Comparison of ENCODE assay signal across 9 cellular contexts in genomic region chr5:137754961-137755762, GRCh38. TPM values are rescaled to one million over a fixed set of nuclear protein-coding genes. Genes with fewer than 3 reads are reported as not detected.
A peak's percentile ranks its signal among the peaks of the same experiment; 100 is the strongest.
DNase-seq lines count a peak whose midpoint lies in the region; ATAC-seq, FAIRE-seq and TF ChIP-seq lines count a peak whose summit lies in the region.
"Had no signal": no experiment of that assay in that cellular context is flagged by ENCODE, and none has a peak within 500 bp of the region (broad histone marks: within the 10 kb centered on the region; RNA-seq: fewer than 3 reads in every experiment).

No MANE protein-coding gene starts in this region.

- POLR2A ChIA-PET in GM12878 (lab: Charles Lee) (interaction anchor here (0.6 to 2.4 kb wide), 3 partner anchors 132 to 279 kb away, joined by 5 to 11 read pairs (median 5); no protein-coding TSS in a partner anchor), HepG2 (lab: Yijun Ruan, JAX) (interaction anchor here (1.2 kb wide), 1 partner anchor 23 kb away, joined by 3 read pairs; no protein-coding TSS in a partner anchor)

- H3K9ac ChIP-seq in GM12878 (ENCODE audit: control insufficient read depth, insufficient read depth, low read length) (peak overlapping the region; percentile 98), HepG2 (ENCODE audit: insufficient read depth, low read depth, low read length) (peak overlapping the region; percentile 99)

- H3K9me3 ChIP-seq in GM12878 (replicated peaks; ENCODE audit: control insufficient read depth, insufficient read depth, low read length) (no peaks in the 10 kb centered on the region), HepG2 (ENCODE audit: low read length) (no peaks in the 10 kb centered on the region), tibial nerve (no peaks in the 10 kb centered on the region)

- TSS peak; percentile 89 for BruUV-seq in GM12878 (replicated peaks; lab: Mats Ljungman, UMichigan)
- TSS peak; percentile 78 for BruUV-seq in HepG2 (replicated peaks; lab: Mats Ljungman, UMichigan)

- H3K4me2 ChIP-seq in GM12878 (ENCODE audit: control insufficient read depth, insufficient read depth): peak overlapping the region; percentile 11
- H3K4me2 ChIP-seq in HepG2 (ENCODE audit: low read depth, low read length): peak overlapping the region; percentile 70

- no peaks in the 10 kb centered on the region; a peak in 1 of 4 replicates for H3K36me3 ChIP-seq in GM12878 (ENCODE audit: control insufficient read depth in 2 of 2, insufficient read depth in 2 of 2, low read length in 1 of 2)
- H3K36me3 ChIP-seq in HepG2 (replicated peaks in 1 of 2; ENCODE audit: control insufficient read depth in 1 of 2, insufficient read depth in 2 of 2, low read length in 2 of 2): no peaks in the 10 kb centered on the region
- peaks cover 0 to 3% (median 0%) of the 10 kb centered on the region in 3 donors for H3K36me3 ChIP-seq in tibial nerve

- H4K20me1 ChIP-seq in GM12878 (ENCODE audit: control insufficient read depth, insufficient read depth) (no peaks in the 10 kb centered on the region), HepG2 (ENCODE audit: insufficient read depth, low read length) (peaks cover 23% of the 10 kb centered on the region)

- peak; percentile 11 for ATAC-seq in HG03442 (IDR thresholded peaks at IDR 0.05; ENCODE audit: unreplicated experiment)
- ATAC-seq in GM12878: peak; percentile 44
- ATAC-seq in HepG2: no peak

- DNase-seq in NCI-H2227 treated with DMSO at 0.1 percent for 48 hours (lab: John Stamatoyannopoulos, UW): peak; percentile 63
- no peak for DNase-seq in NCI-H2227 (lab: John Stamatoyannopoulos, UW; ENCODE audit: unreplicated experiment)
- DNase-seq in GM12878 (ENCODE audit: low read depth, low spot score): no peak
- no peak for DNase-seq in HepG2 (ENCODE audit: low spot score)
- DNase-seq in tibial nerve (ENCODE audit: low spot score in 2 of 2): no peak
- DNase-seq in CD1c-positive myeloid dendritic cell (ENCODE audit: extremely low spot score): no peak
- DNase-seq in NK-92 (lab: John Stamatoyannopoulos, UW; ENCODE audit: unreplicated experiment): no peak

- peak overlapping the region; percentile 91 for H3K4me3 ChIP-seq in GM12878
- peak overlapping the region; percentile 81 to 100 (median 98); a peak in 5 of 6 replicates for H3K4me3 ChIP-seq in HepG2 (replicated peaks in 1 of 3; ENCODE audit: insufficient read depth in 1 of 3, low read depth in 2 of 3, low read length in 3 of 3)
- H3K4me3 ChIP-seq in tibial nerve: peak overlapping the region; percentile 52 to 90 (median 84)

- in situ Hi-C loops in GM12878 (cut with MboI) (no loop called here), HepG2 (cut with HindIII; ENCODE audit: extremely low pct_ligation_motif_present, low pct_unique_long_range_greater_than_20kb) (no loop called here)

- TF ChIP-seq POLR2A in GM12878 (IDR thresholded peaks at IDR 0.05; ENCODE audit: low read depth, low read length) (no peak), HepG2 (IDR thresholded peaks at IDR 0.05; ENCODE audit: insufficient read depth in 1 of 2, low read depth in 2 of 2, low read length in 2 of 2) (no peak), tibial nerve (IDR thresholded peaks at IDR 0.05) (no peak)

- no peak for FAIRE-seq in GM12878 (lab: Jason Lieb, UNC)
- no peak for FAIRE-seq in HepG2 (lab: Jason Lieb, UNC)
- FAIRE-seq: colon had no signal

- H3K27me3 ChIP-seq in GM12878 (replicated peaks in 1 of 2; ENCODE audit: control insufficient read depth in 2 of 2, insufficient read depth in 2 of 2, low read length in 1 of 2) (no peaks in the 10 kb centered on the region), HepG2 (ENCODE audit: control insufficient read depth in 1 of 2, insufficient read depth in 2 of 2, low read length in 2 of 2) (peaks cover 1 to 8% of the 10 kb centered on the region in 2 experiments; a peak in 2 of 5 replicates), tibial nerve (no peaks in the 10 kb centered on the region)

- intact Hi-C loops in GM12878 (cut with micrococcal nuclease; ENCODE audit: unreplicated experiment) (loop anchor here (1.0 to 10.0 kb wide), 3 partner anchors 134 to 710 kb away; partner anchors contain the start of genes EGR1, FAM13B and PKD2L2), HepG2 (cut with micrococcal nuclease; ENCODE audit: unreplicated experiment) (loop anchor here (10.0 kb wide), 1 partner anchor 140 kb away; no protein-coding TSS in a partner anchor)

- TF ChIP-seq CTCF in GM12878 (IDR thresholded peaks at IDR 0.05 in 2 of 3, conservative IDR thresholded peaks at IDR 0.05 in 1 of 3; ENCODE audit: control insufficient read depth in 2 of 3, extremely low read depth in 1 of 3, insufficient read depth in 1 of 3, low read depth in 3 of 3, low read length in 3 of 3) (no peak), HepG2 (CRISPR knock-in tag; IDR thresholded peaks at IDR 0.05) (no peak), tibial nerve (IDR thresholded peaks at IDR 0.05) (no peak)

- peaks cover 32% of the 10 kb centered on the region for H3K4me1 ChIP-seq in GM12878 (ENCODE audit: control insufficient read depth, insufficient read depth, low read length)
- H3K4me1 ChIP-seq in HepG2 (ENCODE audit: insufficient read depth, low read length): peaks cover 40% of the 10 kb centered on the region
- peaks cover 0 to 34% (median 10%) of the 10 kb centered on the region in 4 donors for H3K4me1 ChIP-seq in tibial nerve

- RAD21 ChIA-PET in GM12878 (lab: Charles Lee; ENCODE audit: unreplicated experiment): interaction anchor here (2.9 kb wide), 1 partner anchor 275 kb away, joined by 13 read pairs; no protein-coding TSS in a partner anchor

- SMC1A ChIA-PET in GM12878 (lab: Charles Lee; ENCODE audit: uncharacterized antibody, unreplicated experiment): interaction anchor here (0.6 to 0.7 kb wide), 3 partner anchors 127 to 275 kb away, joined by 3 read pairs; no protein-coding TSS in a partner anchor

- no peak for TF ChIP-seq RAD21 in GM12878 (IDR thresholded peaks at IDR 0.05; ENCODE audit: insufficient read depth, low read depth, low read length)
- no peak for TF ChIP-seq RAD21 in HepG2 (CRISPR knock-in tag; IDR thresholded peaks at IDR 0.05)

- H3K79me2 ChIP-seq in GM12878 (ENCODE audit: control insufficient read depth, insufficient read depth, low read length) (peaks cover 41% of the 10 kb centered on the region), HepG2 (ENCODE audit: insufficient read depth, low read length) (peaks cover 38% of the 10 kb centered on the region)

- no peak for TF ChIP-seq EP300 in GM12878 (IDR thresholded peaks at IDR 0.05; ENCODE audit: borderline replicate concordance in 1 of 2, control insufficient read depth in 1 of 2, low read depth in 2 of 2, low read length in 2 of 2)
- no peak for TF ChIP-seq EP300 in HepG2 (IDR thresholded peaks at IDR 0.05; ENCODE audit: low read depth in 2 of 2, low read length in 2 of 2)
- no peak for TF ChIP-seq EP300 in HepG2 (CRISPR knock-in tag; IDR thresholded peaks at IDR 0.05; ENCODE audit: borderline replicate concordance)
- TF ChIP-seq EP300 in tibial nerve (IDR thresholded peaks at IDR 0.05): no peak

- H3K27ac ChIP-seq in GM12878 (ENCODE audit: control insufficient read depth, insufficient read depth) (peak overlapping the region; percentile 96), HepG2 (ENCODE audit: extremely low read length, insufficient read depth, low read length) (peak overlapping the region; percentile 99), tibial nerve (peak overlapping the region; percentile 88 to 99 (median 98))

- 31% methylated on average over 35 of the region's 36 CpGs for WGBS in GM12878 (ENCODE audit: insufficient coverage, insufficient replicate concordance, low lambda C conversion rate, missing lambda C conversion rate)
- 51% methylated on average over 33 of the region's 36 CpGs for WGBS in HepG2 (ENCODE audit: low lambda C conversion rate)
- 27 to 40% methylated on average over 24 to 36 of the region's 36 CpGs for WGBS in tibial nerve, 2 donors

- CTCF ChIA-PET in GM12878 (lab: Yijun Ruan, JAX) (interaction anchor here (0.6 to 3.8 kb wide), 4 partner anchors 13 to 439 kb away, joined by 3 to 22 read pairs (median 6); no protein-coding TSS in a partner anchor), HepG2 (lab: Yijun Ruan, JAX; ENCODE audit: low intra/inter-chr PET ratio, low total read pairs) (interaction anchor here (1.0 kb wide), 1 partner anchor 24 kb away, joined by 3 read pairs; no protein-coding TSS in a partner anchor)

- peak overlapping the region; percentile 91 for H2AFZ ChIP-seq in GM12878 (ENCODE audit: control insufficient read depth, low read depth, low read length)
- no peak overlapping the region for H2AFZ ChIP-seq in HepG2 (ENCODE audit: low read length)

RNA-seq across cellular contexts. Expression of gene HNRNPA0, which starts 1.0 kb away (rescaled TPM):
- total RNA-seq in GM12878 (2013; cell fraction: nucleolus; rRNA removed): 20.8 and 23.0 TPM in 2 replicates
- 7.9 and 10.7 TPM in 2 replicates for total RNA-seq in GM12878 (2014; rRNA removed)
- total RNA-seq in GM12878 (2014; rRNA removed; fragmentation: Illumina TruSeq; extraction: Trizol): 12.9 and 14.3 TPM in 2 replicates
- 44.4 and 45.0 TPM in 2 replicates for total RNA-seq in GM12878 (2021)
- 7.0 TPM for polyA plus RNA-seq in GM12878 (2011; ENCODE audit: low read depth)
- polyA plus RNA-seq in GM12878 (2011; rRNA removed): 15.5 and 18.4 TPM in 2 replicates
- 13.6 and 23.7 TPM in 2 replicates for polyA plus RNA-seq in GM12878 (2011; cell fraction: cytosol; rRNA removed)
- polyA plus RNA-seq in GM12878 (2011; cell fraction: nucleus; rRNA removed): 6.8 and 13.6 TPM in 2 replicates
- 23.4 and 29.1 TPM in 2 replicates for polyA plus RNA-seq in GM12878 (2012)
- 23.4 and 26.1 TPM in 2 replicates for polyA plus RNA-seq in GM12878 (2014; fragmentation: Illumina TruSeq; extraction: Trizol)
- polyA plus RNA-seq in GM12878 (2014; fragmentation: Nextera tagmentation; extraction: Ambion mirVana): 1 to 10 TPM; 7.3 to 8.2 TPM
- 37.8 and 48.1 TPM in 2 replicates for polyA plus RNA-seq in GM12878 (2014; rRNA removed)
- polyA plus RNA-seq in GM12878 (2016; fragmentation: Nextera tagmentation; extraction: Ambion mirVana): 1 to 10 TPM; 6.3 to 9.4 TPM
- 7.8 and 11.1 TPM in 2 replicates for polyA minus RNA-seq in GM12878 (2011; rRNA and poly(A)+ RNA removed)
- polyA minus RNA-seq in GM12878 (2011; cell fraction: cytosol; rRNA and poly(A)+ RNA removed): 7.7 and 8.0 TPM in 2 replicates
- 7.1 and 12.8 TPM in 2 replicates for polyA minus RNA-seq in GM12878 (2011; cell fraction: nucleus; rRNA and poly(A)+ RNA removed)
- total RNA-seq in HepG2 (2016; rRNA removed; fragmentation: Illumina TruSeq; extraction: Trizol): 12.9 and 16.9 TPM in 2 replicates
- total RNA-seq in HepG2 (2016; cell fraction: cytosol; rRNA removed; fragmentation: Illumina TruSeq; extraction: Trizol; ENCODE audit: low read depth): 2.5 TPM in 2 replicates
- total RNA-seq in HepG2 (2016; cell fraction: insoluble cytoplasmic fraction; rRNA removed; fragmentation: Illumina TruSeq; extraction: Trizol): 14.9 TPM in 2 replicates
- 8.5 and 8.9 TPM in 2 replicates for total RNA-seq in HepG2 (2016; cell fraction: membrane; rRNA removed; fragmentation: Illumina TruSeq; extraction: Trizol)
- total RNA-seq in HepG2 (2016; cell fraction: nucleus; rRNA removed; fragmentation: Illumina TruSeq; extraction: Trizol): 10.5 and 11.0 TPM in 2 replicates
- polyA plus RNA-seq in HepG2 (2011; rRNA removed): 9.0 and 9.6 TPM in 2 replicates
- 9.8 and 11.3 TPM in 2 replicates for polyA plus RNA-seq in HepG2 (2011; cell fraction: cytosol; rRNA removed)
- polyA plus RNA-seq in HepG2 (2011; cell fraction: nucleus; rRNA removed): 4.5 and 4.6 TPM in 2 replicates
- 15.9 and 21.6 TPM in 2 replicates for polyA plus RNA-seq in HepG2 (2012)
- 3.6 and 3.8 TPM in 2 replicates for polyA plus RNA-seq in HepG2 (2016; cell fraction: cytosol; fragmentation: Illumina TruSeq; extraction: Trizol; ENCODE audit: low read depth)
- 39.4 and 44.5 TPM in 2 replicates for polyA plus RNA-seq in HepG2 (2016; cell fraction: insoluble cytoplasmic fraction; fragmentation: Illumina TruSeq; extraction: Trizol; ENCODE audit: low read depth)
- 10.7 and 10.9 TPM in 2 replicates for polyA plus RNA-seq in HepG2 (2016; cell fraction: membrane; fragmentation: Illumina TruSeq; extraction: Trizol; ENCODE audit: low read depth)
- 24.8 and 26.2 TPM in 2 replicates for polyA plus RNA-seq in HepG2 (2016; cell fraction: nucleus; fragmentation: Illumina TruSeq; extraction: Trizol; ENCODE audit: insufficient read depth, low read depth)
- 9.1 and 9.6 TPM in 2 replicates for polyA minus RNA-seq in HepG2 (2011; rRNA and poly(A)+ RNA removed; ENCODE audit: low replicate concordance)
- 10.9 and 13.7 TPM in 2 replicates for polyA minus RNA-seq in HepG2 (2011; cell fraction: cytosol; rRNA and poly(A)+ RNA removed)
- 6.5 and 8.1 TPM in 2 replicates for polyA minus RNA-seq in HepG2 (2011; cell fraction: nucleus; rRNA and poly(A)+ RNA removed)
- 10 to 100 TPM; 12.6 to 17.0 (median 15.0) TPM for total RNA-seq in tibial nerve

RNA-seq across cellular contexts. Expression of gene KLHL3, which starts 19.3 kb away (rescaled TPM):
- total RNA-seq in GM12878 (2013; cell fraction: nucleolus; rRNA removed): 49.4 and 54.9 TPM in 2 replicates
- total RNA-seq in GM12878 (2014; rRNA removed) (5.3 and 6.3 TPM in 2 replicates), GM12878 (2014; rRNA removed; fragmentation: Illumina TruSeq; extraction: Trizol) (5.8 and 7.0 TPM in 2 replicates), GM12878 (2021) (11.7 and 14.2 TPM in 2 replicates), HepG2 (2016; rRNA removed; fragmentation: Illumina TruSeq; extraction: Trizol) (0.02 TPM in 1 of 2 replicates, not detected in the other), tibial nerve (10 to 100 TPM; 22.5 to 35.7 (median 27.5) TPM)
- polyA plus RNA-seq in GM12878 (2011; ENCODE audit: low read depth): 6.9 TPM
- polyA plus RNA-seq in GM12878 (2011; rRNA removed) (9.9 and 10.6 TPM in 2 replicates), GM12878 (2014; fragmentation: Illumina TruSeq; extraction: Trizol) (6.8 and 6.9 TPM in 2 replicates), GM12878 (2014; fragmentation: Nextera tagmentation; extraction: Ambion mirVana) (1 to 10 TPM; 1.7 to 2.3 TPM), GM12878 (2014; rRNA removed) (7.1 and 10.1 TPM in 2 replicates), GM12878 (2016; fragmentation: Nextera tagmentation; extraction: Ambion mirVana) (1 to 10 TPM; 4.9 to 5.4 TPM), HepG2 (2011; rRNA removed) (0.08 and 0.10 TPM in 2 replicates)
- polyA plus RNA-seq in GM12878 (2011; cell fraction: cytosol; rRNA removed): 6.1 and 7.2 TPM in 2 replicates
- 20.7 and 23.2 TPM in 2 replicates for polyA plus RNA-seq in GM12878 (2011; cell fraction: nucleus; rRNA removed)
- polyA plus RNA-seq in GM12878 (2012): 6.8 and 7.9 TPM in 2 replicates
- polyA minus RNA-seq in GM12878 (2011; rRNA and poly(A)+ RNA removed): 31.1 and 41.2 TPM in 2 replicates
- 5.2 and 6.0 TPM in 2 replicates for polyA minus RNA-seq in GM12878 (2011; cell fraction: cytosol; rRNA and poly(A)+ RNA removed)
- 17.9 and 24.6 TPM in 2 replicates for polyA minus RNA-seq in GM12878 (2011; cell fraction: nucleus; rRNA and poly(A)+ RNA removed)
- total RNA-seq in HepG2 (2016; cell fraction: cytosol; rRNA removed; fragmentation: Illumina TruSeq; extraction: Trizol; ENCODE audit: low read depth): not detected in 2 replicates
- total RNA-seq in HepG2 (2016; cell fraction: insoluble cytoplasmic fraction; rRNA removed; fragmentation: Illumina TruSeq; extraction: Trizol): 0.02 and 0.09 TPM in 2 replicates
- total RNA-seq in HepG2 (2016; cell fraction: membrane; rRNA removed; fragmentation: Illumina TruSeq; extraction: Trizol): 0.10 and 0.46 TPM in 2 replicates
- 0.09 TPM in 1 of 2 replicates, not detected in the other for total RNA-seq in HepG2 (2016; cell fraction: nucleus; rRNA removed; fragmentation: Illumina TruSeq; extraction: Trizol)
- polyA plus RNA-seq in HepG2 (2011; cell fraction: cytosol; rRNA removed): 0.11 and 0.12 TPM in 2 replicates
- polyA plus RNA-seq in HepG2 (2011; cell fraction: nucleus; rRNA removed): 0.31 and 0.54 TPM in 2 replicates
- 0.15 and 0.20 TPM in 2 replicates for polyA plus RNA-seq in HepG2 (2012)
- not detected in 2 replicates for polyA plus RNA-seq in HepG2 (2016; cell fraction: cytosol; fragmentation: Illumina TruSeq; extraction: Trizol; ENCODE audit: low read depth)
- polyA plus RNA-seq in HepG2 (2016; cell fraction: insoluble cytoplasmic fraction; fragmentation: Illumina TruSeq; extraction: Trizol; ENCODE audit: low read depth): 0.04 TPM in 1 of 2 replicates, not detected in the other
- not detected in 2 replicates for polyA plus RNA-seq in HepG2 (2016; cell fraction: membrane; fragmentation: Illumina TruSeq; extraction: Trizol; ENCODE audit: low read depth)
- not detected in 2 replicates for polyA plus RNA-seq in HepG2 (2016; cell fraction: nucleus; fragmentation: Illumina TruSeq; extraction: Trizol; ENCODE audit: insufficient read depth, low read depth)
- 0.16 and 16.6 TPM in 2 replicates for polyA minus RNA-seq in HepG2 (2011; rRNA and poly(A)+ RNA removed; ENCODE audit: low replicate concordance)
- 0.18 TPM in 1 of 2 replicates, not detected in the other for polyA minus RNA-seq in HepG2 (2011; cell fraction: cytosol; rRNA and poly(A)+ RNA removed)
- polyA minus RNA-seq in HepG2 (2011; cell fraction: nucleus; rRNA and poly(A)+ RNA removed): 0.37 and 0.52 TPM in 2 replicates
